Comparison of ENCODE assay signal across 19 cellular contexts in the genomic region with DNA sequence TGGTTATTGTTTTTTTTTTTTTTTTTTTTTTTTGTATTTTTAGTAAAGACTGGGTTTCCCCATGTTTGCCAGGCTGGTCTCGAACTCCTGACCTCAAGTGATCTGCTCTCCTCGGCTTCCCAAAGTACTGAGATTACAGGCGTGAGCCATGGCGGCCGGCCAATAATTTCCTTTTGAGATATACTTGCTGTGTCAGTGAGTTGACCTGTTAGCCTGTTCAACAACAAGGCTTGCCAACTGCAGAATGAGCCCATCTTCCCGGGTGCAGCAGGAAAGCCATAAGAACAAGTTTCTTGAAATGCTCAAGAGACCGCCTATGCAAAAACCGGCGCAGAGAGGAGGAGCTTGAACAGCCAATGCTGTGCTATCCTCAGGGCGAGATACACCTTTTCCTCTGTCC.
"Had no signal": no experiment of that assay in that cellular context is flagged by ENCODE, and none has a peak within 500 bp of the region (broad histone marks: within the 10 kb centered on the region; RNA-seq: fewer than 3 reads in every experiment).

No MANE protein-coding gene starts in this region.

- DNase-seq: activated CD4-positive, alpha-beta T cell treated with anti-CD3 and anti-CD28 coated beads, Interleukin-2, amount 50 U/mL, for 1 hour; activated CD4-positive, CD25-positive, alpha-beta regulatory T cell treated with anti-CD3 and anti-CD28 coated beads, Interleukin-2, amount 50 U/mL, for 72 hours; activated CD8-positive, alpha-beta memory T cell treated with anti-CD3 and anti-CD28 coated beads, Interleukin-2, amount 50 U/mL, for 4 hours; activated naive CD4-positive, alpha-beta T cell treated with anti-CD3 and anti-CD28 coated beads for 36 hours; activated T-cell treated with anti-CD3 and anti-CD28 coated beads, Interleukin-2, amount 50 U/mL, for 4 hours; caudate nucleus; endodermal cell; lower lobe of right lung; occipital lobe; stimulated activated CD4-positive, alpha-beta T cell treated with anti-CD3 and anti-CD28 coated beads, Interleukin-2, amount 100 ng/mL, for 24 hours; stimulated activated naive CD4-positive, alpha-beta T cell treated with Interleukin-2 at 50 U/mL for 16 hours; T-helper 1 cell; T1000; transverse colon had no signal

- H3K4me3 ChIP-seq: body of pancreas, lower lobe of right lung, suprapubic skin, transverse colon, vagina had no signal

- H3K4me3 Mint-ChIP-seq: activated naive CD4-positive, alpha-beta T cell treated with anti-CD3 and anti-CD28 coated beads for 36 hours; activated T-cell treated with anti-CD3 and anti-CD28 coated beads, Interleukin-2, amount 50 U/mL, for 4 hours; endodermal cell; natural killer cell treated with Interleukin-12 subunit alpha and Interleukin-12 subunit beta and Interleukin-15 and Interleukin-18, amount 100 ng/mL, for 72 hours had no signal

- H3K9me3 ChIP-seq: body of pancreas, lower lobe of right lung, suprapubic skin, transverse colon, vagina had no signal

- FAIRE-seq: frontal cortex had no signal

- H3K27ac ChIP-seq: body of pancreas, lower lobe of right lung, suprapubic skin, vagina had no signal

- H3K27ac Mint-ChIP-seq: activated naive CD4-positive, alpha-beta T cell treated with anti-CD3 and anti-CD28 coated beads for 36 hours; endodermal cell; natural killer cell treated with Interleukin-12 subunit alpha and Interleukin-12 subunit beta and Interleukin-15 and Interleukin-18, amount 100 ng/mL, for 72 hours had no signal

- H3K9me3 Mint-ChIP-seq: activated naive CD4-positive, alpha-beta T cell treated with anti-CD3 and anti-CD28 coated beads for 36 hours; activated T-cell treated with anti-CD3 and anti-CD28 coated beads, Interleukin-2, amount 50 U/mL, for 4 hours; endodermal cell; natural killer cell treated with Interleukin-12 subunit alpha and Interleukin-12 subunit beta and Interleukin-15 and Interleukin-18, amount 100 ng/mL, for 72 hours had no signal

- ATAC-seq: activated T-cell treated with anti-CD3 and anti-CD28 coated beads, Interleukin-2, amount 50 U/mL, for 4 hours; body of pancreas; lower lobe of right lung; natural killer cell treated with Interleukin-12 subunit alpha and Interleukin-12 subunit beta and Interleukin-15 and Interleukin-18, amount 100 ng/mL, for 72 hours had no signal

- H3K36me3 ChIP-seq: transverse colon had no signal

- H3K27me3 ChIP-seq: body of pancreas, suprapubic skin, transverse colon, vagina had no signal
